In the genomic region with DNA sequence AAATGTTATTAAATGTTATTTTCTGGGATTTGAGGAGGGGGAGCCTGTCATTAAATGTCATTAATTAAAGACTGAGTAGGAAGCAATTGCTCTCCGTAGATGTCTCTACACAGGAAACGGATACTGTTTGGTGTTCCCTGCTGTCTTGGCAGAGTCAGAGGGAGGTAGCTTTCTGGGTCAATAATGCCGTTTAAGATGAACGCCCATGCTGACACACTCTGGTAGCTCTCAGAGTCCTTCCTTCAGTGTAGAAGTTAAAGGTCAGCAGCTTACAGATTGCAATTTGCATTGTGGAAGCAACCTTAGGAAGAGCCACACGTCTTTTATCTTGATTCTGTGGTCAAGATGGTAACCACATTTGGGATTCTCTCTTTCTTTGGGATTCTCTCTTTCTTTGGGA, we compare ENCODE assay signal across 32 cellular contexts.
"Had no signal": no experiment of that assay in that cellular context is flagged by ENCODE, and none has a peak within 500 bp of the region (broad histone marks: within the 10 kb centered on the region; RNA-seq: fewer than 3 reads in every experiment).

No MANE protein-coding gene starts in this region.

- H3K27me3 ChIP-seq: brain microvascular endothelial cell, SJSA1 had no signal

- H3K9me3 ChIP-seq: MG63, SJSA1, SK-N-SH had no signal

- DNase-seq: activated CD4-positive, alpha-beta T cell treated with anti-CD3 and anti-CD28 coated beads for 36 hours; activated CD4-positive, alpha-beta T cell treated with anti-CD3 and anti-CD28 coated beads, Interleukin-2, amount 10 ng/mL, durations not matched to agents 7 days and 5 days; activated CD4-positive, alpha-beta T cell treated with anti-CD3 and anti-CD28 coated beads, Interleukin-2, amount 50 U/mL, for 48 hours; activated CD8-positive, alpha-beta T cell treated with anti-CD3 and anti-CD28 coated beads, Interleukin-2, amount 10 ng/mL, durations not matched to agents 7 days and 5 days; activated naive CD4-positive, alpha-beta T cell treated with anti-CD3 and anti-CD28 coated beads, Interleukin-2, amount 10 ng/mL, durations not matched to agents 7 days and 5 days; activated naive CD8-positive, alpha-beta T cell treated with anti-CD3 and anti-CD28 coated beads, Interleukin-2, amount 50 U/mL, for 24 hours; activated T-cell treated with anti-CD3 and anti-CD28 coated beads for 4 hours; activated T-cell treated with anti-CD3 and anti-CD28 coated beads, Interleukin-2, amount 50 U/mL, for 4 hours; anterior cingulate cortex; brain microvascular endothelial cell; Kasumi-1; KBM-7; MG63; MV-4-11; NCI-H1092; NCI-H1694; NCI-H1930; NCI-H2081 treated with DMSO at 0.1 percent for 48 hours; NCI-H446; NCI-H510A treated with DMSO at 0.1 percent for 48 hours; NCI-H526 treated with DMSO at 0.1 percent for 48 hours; SHP77 treated with DMSO at 0.1 percent for 48 hours; SK-N-SH had no signal

- H3K9me3 Mint-ChIP-seq: activated CD4-positive, alpha-beta T cell treated with anti-CD3 and anti-CD28 coated beads, Interleukin-2, amount 10 ng/mL, durations not matched to agents 7 days and 5 days; activated naive CD4-positive, alpha-beta T cell treated with anti-CD3 and anti-CD28 coated beads, Interleukin-2, amount 10 ng/mL, durations not matched to agents 7 days and 5 days; activated naive CD8-positive, alpha-beta T cell treated with anti-CD3 and anti-CD28 coated beads, Interleukin-2, amount 50 U/mL, for 24 hours; activated T-cell treated with anti-CD3 and anti-CD28 coated beads, Interleukin-2, amount 50 U/mL, for 4 hours; activated T-helper 1 cell treated with anti-CD3 and anti-CD28 coated beads, Interleukin-12 subunit alpha, Interleukin-12 subunit beta, Interleukin-2, Interleukin-4 antibody, amounts not matched to agents 30 ng/mL and 10 ng/mL and 1 ng/mL, durations not matched to agents 14 hours and 24 hours and 36 hours; central memory CD8-positive, alpha-beta T cell; T-helper 1 cell treated with Interleukin-12 subunit alpha and Interleukin-12 subunit beta and Interleukin-4 antibody, amounts not matched to agents 30 μg/mL and 1 μg/mL, for 36 hours; T-helper 2 cell treated with Interferon-gamma antibody and Interleukin-4, amounts not matched to agents 5 μg/mL and 100 μg/mL, for 36 hours; WTC11 had no signal

- H3K9me2 ChIP-seq: SK-N-SH had no signal

- H3K4me3 Mint-ChIP-seq: activated CD4-positive, alpha-beta T cell treated with anti-CD3 and anti-CD28 coated beads for 36 hours; activated CD4-positive, alpha-beta T cell treated with anti-CD3 and anti-CD28 coated beads, Interleukin-2, amount 10 ng/mL, durations not matched to agents 7 days and 5 days; activated CD8-positive, alpha-beta T cell treated with anti-CD3 and anti-CD28 coated beads, Interleukin-2, amount 10 ng/mL, durations not matched to agents 7 days and 5 days; activated naive CD4-positive, alpha-beta T cell treated with anti-CD3 and anti-CD28 coated beads, Interleukin-2, amount 10 ng/mL, durations not matched to agents 7 days and 5 days; activated naive CD8-positive, alpha-beta T cell; activated naive CD8-positive, alpha-beta T cell treated with anti-CD3 and anti-CD28 coated beads, Interleukin-2, amount 50 U/mL, for 24 hours; activated T-cell treated with anti-CD3 and anti-CD28 coated beads, Interleukin-2, amount 50 U/mL, for 4 hours; activated T-helper 1 cell treated with anti-CD3 and anti-CD28 coated beads, Interleukin-12 subunit alpha, Interleukin-12 subunit beta, Interleukin-2, Interleukin-4 antibody, amounts not matched to agents 30 ng/mL and 10 ng/mL and 1 ng/mL, durations not matched to agents 14 hours and 24 hours and 36 hours; central memory CD8-positive, alpha-beta T cell; T-helper 1 cell treated with Interleukin-12 subunit alpha and Interleukin-12 subunit beta and Interleukin-4 antibody, amounts not matched to agents 30 μg/mL and 1 μg/mL, for 36 hours; T-helper 2 cell treated with Interferon-gamma antibody and Interleukin-4, amounts not matched to agents 5 μg/mL and 100 μg/mL, for 36 hours; WTC11 had no signal

- ATAC-seq: activated CD4-positive, alpha-beta T cell treated with anti-CD3 and anti-CD28 coated beads for 36 hours; activated CD4-positive, CD25-positive, alpha-beta regulatory T cell treated with anti-CD3 and anti-CD28 coated beads, Interleukin-2, amount 50 U/mL, for 24 hours; activated CD8-positive, alpha-beta T cell treated with anti-CD3 and anti-CD28 coated beads, Interleukin-2, amount 10 ng/mL, durations not matched to agents 7 days and 5 days; activated naive CD8-positive, alpha-beta T cell treated with anti-CD3 and anti-CD28 coated beads, Interleukin-2, amount 50 U/mL, for 24 hours; activated T-cell treated with anti-CD3 and anti-CD28 coated beads, Interleukin-2, amount 50 U/mL, for 4 hours; Panc1; WTC11 had no signal

- H3K27ac Mint-ChIP-seq: activated CD4-positive, alpha-beta T cell treated with anti-CD3 and anti-CD28 coated beads for 36 hours; activated CD4-positive, alpha-beta T cell treated with anti-CD3 and anti-CD28 coated beads, Interleukin-2, amount 10 ng/mL, durations not matched to agents 7 days and 5 days; activated CD8-positive, alpha-beta T cell treated with anti-CD3 and anti-CD28 coated beads, Interleukin-2, amount 10 ng/mL, durations not matched to agents 7 days and 5 days; activated naive CD4-positive, alpha-beta T cell treated with anti-CD3 and anti-CD28 coated beads, Interleukin-2, amount 10 ng/mL, durations not matched to agents 7 days and 5 days; activated naive CD8-positive, alpha-beta T cell; activated naive CD8-positive, alpha-beta T cell treated with anti-CD3 and anti-CD28 coated beads, Interleukin-2, amount 50 U/mL, for 24 hours; activated T-helper 1 cell treated with anti-CD3 and anti-CD28 coated beads, Interleukin-12 subunit alpha, Interleukin-12 subunit beta, Interleukin-2, Interleukin-4 antibody, amounts not matched to agents 30 ng/mL and 10 ng/mL and 1 ng/mL, durations not matched to agents 14 hours and 24 hours and 36 hours; T-helper 1 cell treated with Interleukin-12 subunit alpha and Interleukin-12 subunit beta and Interleukin-4 antibody, amounts not matched to agents 30 μg/mL and 1 μg/mL, for 36 hours; T-helper 2 cell treated with Interferon-gamma antibody and Interleukin-4, amounts not matched to agents 5 μg/mL and 100 μg/mL, for 36 hours; WTC11 had no signal

- H3K36me3 ChIP-seq: brain microvascular endothelial cell, MG63, SJSA1 had no signal

- H3K36me3 Mint-ChIP-seq: activated naive CD4-positive, alpha-beta T cell treated with anti-CD3 and anti-CD28 coated beads, Interleukin-2, amount 10 ng/mL, durations not matched to agents 7 days and 5 days; activated naive CD8-positive, alpha-beta T cell; WTC11 had no signal

- H3K4me2 ChIP-seq: SK-N-SH had no signal

- H3K27ac ChIP-seq: brain microvascular endothelial cell, SJSA1 had no signal

- H3K27me3 Mint-ChIP-seq: activated CD4-positive, alpha-beta T cell treated with anti-CD3 and anti-CD28 coated beads for 36 hours; activated CD4-positive, alpha-beta T cell treated with anti-CD3 and anti-CD28 coated beads, Interleukin-2, amount 10 ng/mL, durations not matched to agents 7 days and 5 days; activated naive CD4-positive, alpha-beta T cell treated with anti-CD3 and anti-CD28 coated beads, Interleukin-2, amount 10 ng/mL, durations not matched to agents 7 days and 5 days; activated naive CD8-positive, alpha-beta T cell; activated naive CD8-positive, alpha-beta T cell treated with anti-CD3 and anti-CD28 coated beads, Interleukin-2, amount 50 U/mL, for 24 hours had no signal

- H3K4me1 Mint-ChIP-seq: activated CD4-positive, alpha-beta T cell treated with anti-CD3 and anti-CD28 coated beads for 36 hours; activated CD4-positive, alpha-beta T cell treated with anti-CD3 and anti-CD28 coated beads, Interleukin-2, amount 10 ng/mL, durations not matched to agents 7 days and 5 days; activated naive CD4-positive, alpha-beta T cell treated with anti-CD3 and anti-CD28 coated beads, Interleukin-2, amount 10 ng/mL, durations not matched to agents 7 days and 5 days; activated naive CD8-positive, alpha-beta T cell treated with anti-CD3 and anti-CD28 coated beads, Interleukin-2, amount 50 U/mL, for 24 hours; central memory CD8-positive, alpha-beta T cell; WTC11 had no signal

- H3K4me3 ChIP-seq: MG63, SJSA1 had no signal
